Comparison of ENCODE assay signal across 13 cellular contexts in genomic region chr16:48575471-48576050, GRCh38.
"Had no signal": no experiment of that assay in that cellular context is flagged by ENCODE, and none has a peak within 500 bp of the region (broad histone marks: within the 10 kb centered on the region; RNA-seq: fewer than 3 reads in every experiment).

No MANE protein-coding gene starts in this region.

- H3K27ac ChIP-seq: body of pancreas, pancreas, tibial artery had no signal

- H3K27me3 ChIP-seq: body of pancreas, pancreas, tibial artery had no signal

- FAIRE-seq: pancreas, TTC549 had no signal

- H3K9me3 ChIP-seq: body of pancreas, pancreas had no signal

- H3K36me3 ChIP-seq: pancreas, tibial artery had no signal

- H3K4me3 ChIP-seq: body of pancreas, pancreas, tibial artery had no signal

- DNase-seq: activated B cell treated with CpG ODN at 0.5 μM for 24 hours; activated CD4-positive, alpha-beta T cell treated with anti-CD3 and anti-CD28 coated beads, Interleukin-2, amount 50 U/mL, for 4 hours; activated naive CD4-positive, alpha-beta T cell treated with anti-CD3 and anti-CD28 coated beads for 36 hours; activated T-cell treated with anti-CD3 and anti-CD28 coated beads for 4 hours; body of pancreas; effector CD8-positive, alpha-beta T cell; foreskin fibroblast; hippocampal formation; kidney glomerular epithelial cell; pancreas; stimulated activated CD4-positive, alpha-beta T cell treated with anti-CD3 and anti-CD28 coated beads, Interleukin-1b, Interleukin-23, amount 100 ng/mL, for 48 hours; tibial artery had no signal
